In genomic region chr9:20684865-20685696, GRCh38 we compare ENCODE assay signal across 8 cellular contexts. TPM values are rescaled to one million over a fixed set of nuclear protein-coding genes. Genes with fewer than 3 reads are reported as not detected.
DNase-seq lines count a peak whose midpoint lies in the region; ATAC-seq and TF ChIP-seq lines count a peak whose summit lies in the region.

No MANE protein-coding gene starts in this region.

- H3K27me3 ChIP-seq in Karpas-422 (ENCODE audit: low read length) (no peaks in the 10 kb centered on the region), breast epithelium (no peaks in the 10 kb centered on the region), lower lobe of right lung (ENCODE audit: low read depth) (no peaks in the 10 kb centered on the region), vagina (no peaks in the 10 kb centered on the region)

- TF ChIP-seq CTCF in breast epithelium (IDR thresholded peaks at IDR 0.05) (no peak), lower lobe of right lung (IDR thresholded peaks at IDR 0.05) (no peak), vagina (IDR thresholded peaks at IDR 0.05) (no peak)

- peaks cover 22% of the 10 kb centered on the region; the same call in 1 of the 2 replicates for H4K20me1 ChIP-seq in Karpas-422 (ENCODE audit: insufficient read depth, low read depth, low read length)

- intact Hi-C loops in breast epithelium (cut with DNase I; ENCODE audit: low total_unique reads) (no loop called here), lower lobe of right lung (cut with DNase I) (no loop called here), vagina (cut with DNase I) (loop anchor here (10.0 kb wide), 1 partner anchor 60 kb away; the partner anchor contains the start of gene MLLT3), sciatic nerve (cut with DNase I) (loop anchor here (10.0 kb wide), 1 partner anchor 60 kb away; the partner anchor contains the start of gene MLLT3)

- ATAC-seq in lower lobe of right lung = no peak
- no peak for ATAC-seq in sciatic nerve

- TF ChIP-seq POLR2A in breast epithelium (IDR thresholded peaks at IDR 0.05) (no peak), vagina (IDR thresholded peaks at IDR 0.05) (no peak)

- H3K9me2 ChIP-seq in Karpas-422 (replicated peaks; ENCODE audit: insufficient read depth, low read length) = no peaks in the 10 kb centered on the region

- H3K9me3 ChIP-seq in Karpas-422 (ENCODE audit: low read length) (no peaks in the 10 kb centered on the region), breast epithelium (no peaks in the 10 kb centered on the region), lower lobe of right lung (no peaks in the 10 kb centered on the region), vagina (no peaks in the 10 kb centered on the region)

- no peaks in the 10 kb centered on the region for H3K36me3 ChIP-seq in Karpas-422 (ENCODE audit: insufficient read depth, low read length)
- no peaks in the 10 kb centered on the region for H3K36me3 ChIP-seq in breast epithelium
- no peaks in the 10 kb centered on the region for H3K36me3 ChIP-seq in lower lobe of right lung
- H3K36me3 ChIP-seq in vagina = no peaks in the 10 kb centered on the region

- peak overlapping the region; percentile 81 for H3K9ac ChIP-seq in Karpas-422 (ENCODE audit: low read length)

- peak overlapping the region; percentile 99 for H3K4me2 ChIP-seq in Karpas-422 (ENCODE audit: low read depth, low read length, poor library complexity, severe bottlenecking)

- H3K4me1 ChIP-seq in Karpas-422 (ENCODE audit: low read length) = peaks cover 18% of the 10 kb centered on the region
- no peaks in the 10 kb centered on the region for H3K4me1 ChIP-seq in breast epithelium
- H3K4me1 ChIP-seq in lower lobe of right lung = peaks cover 20% of the 10 kb centered on the region
- peaks cover 26% of the 10 kb centered on the region for H3K4me1 ChIP-seq in vagina

- H3K27ac ChIP-seq in Karpas-422 (ENCODE audit: low read length) (no peak overlapping the region), breast epithelium (peak overlapping the region; percentile 82 to 93), lower lobe of right lung (peak overlapping the region; percentile 94), vagina (peak overlapping the region; percentile 95)

- H3K4me3 ChIP-seq in GM08714 (ENCODE audit: low read length) (peak overlapping the region; percentile 84), Karpas-422 (ENCODE audit: low read length) (peak overlapping the region; percentile 97), breast epithelium (peak overlapping the region; percentile 73 to 84 (median 82)), lower lobe of right lung (peak overlapping the region; percentile 89), vagina (peak overlapping the region; percentile 85 to 91)

- no peaks in the 10 kb centered on the region for H3K79me2 ChIP-seq in Karpas-422 (ENCODE audit: low read length)

- DNase-seq in Karpas-422 (no peak), breast epithelium (ENCODE audit: low spot score in 2 of 2) (no peak), lower lobe of right lung (no peak), vagina (ENCODE audit: extremely low spot score in 2 of 2) (no peak), germinal center (ENCODE audit: low spot score) (no peak), sciatic nerve (ENCODE audit: low spot score) (no peak), NCI-H524 treated with DMSO at 0.1 percent for 48 hours (lab: John Stamatoyannopoulos, UW) (no peak)

- peak overlapping the region; percentile 100 for H2AFZ ChIP-seq in Karpas-422 (ENCODE audit: low read length)

RNA-seq across cellular contexts. Expression of gene FOCAD, which starts 1.0 kb away (rescaled TPM):
- total RNA-seq in Karpas-422 (2014; rRNA removed; shearing (Covaris generic); ENCODE audit: low replicate concordance) = 9.3 and 34.9 TPM in 2 replicates
- total RNA-seq in breast epithelium (10 to 100 TPM; 23.4 to 48.1 (median 36.7) TPM), lower lobe of right lung (29.5 TPM), vagina (39.8 TPM), sciatic nerve (22.5 TPM)

Comparison
In these comparisons a context has a peak if more than half of its experiments do, and no peak if none do; other contexts are left out.
1. intact Hi-C loops: an anchor here in vagina (10.0 kb wide) and sciatic nerve (10.0 kb wide); none called in breast epithelium and lower lobe of right lung.